ENCODE assay signal across 22 cellular contexts in the genomic region with DNA sequence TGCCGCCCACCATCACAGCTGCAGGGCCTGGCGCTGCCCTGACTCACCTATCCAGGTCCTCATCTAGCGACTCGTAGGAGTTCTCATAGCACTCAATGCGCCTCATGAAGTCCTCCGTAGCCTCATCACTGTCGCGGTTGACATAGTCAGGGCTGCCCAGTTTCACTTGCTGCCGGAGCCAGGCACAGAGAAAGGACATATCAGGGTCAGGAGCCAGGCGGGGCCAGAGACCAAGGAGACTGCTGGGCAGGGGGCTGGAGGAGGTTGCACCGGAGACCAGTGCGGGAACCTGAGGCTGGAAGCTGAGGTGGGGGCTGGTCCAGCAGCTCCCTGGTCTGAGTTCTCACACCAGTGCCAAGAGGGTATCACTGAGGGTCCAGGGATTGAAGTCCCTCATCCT. TPM values are rescaled to one million over a fixed set of nuclear protein-coding genes. Genes with fewer than 3 reads are reported as not detected.
"Had no signal": no experiment of that assay in that cellular context is flagged by ENCODE, and none has a peak within 500 bp of the region (broad histone marks: within the 10 kb centered on the region; RNA-seq: fewer than 3 reads in every experiment).

No MANE protein-coding gene starts in this region.

- DNase-seq: effector memory CD4-positive, alpha-beta T cell; esophagus squamous epithelium; foreskin fibroblast; glutamatergic neuron; immature natural killer cell; left cardiac atrium; left ventricle myocardium superior; mesendoderm; naive B cell; sigmoid colon; stimulated activated CD4-positive, alpha-beta T cell treated with anti-CD3 and anti-CD28 coated beads, Interleukin-2, amount 100 ng/mL, for 24 hours; stimulated activated CD4-positive, alpha-beta T cell treated with anti-CD3 and anti-CD28 coated beads, Interleukin-4, amount 100 ng/mL, for 4 hours; stimulated activated naive CD8-positive, alpha-beta T cell treated with anti-CD3 and anti-CD28 coated beads, Interleukin-15, Interleukin-2, amounts not matched to agents 100 U/mL and 50 U/mL, for 24 hours; tibial artery; upper lobe of left lung; uterus had no signal

- H3K4me1 Mint-ChIP-seq: immature natural killer cell, naive B cell had no signal

- H3K9me3 Mint-ChIP-seq: immature natural killer cell had no signal

- H3K36me3 Mint-ChIP-seq: immature natural killer cell had no signal

- H3K4me3 Mint-ChIP-seq: immature natural killer cell, naive B cell had no signal

- H3K9me3 ChIP-seq: esophagus squamous epithelium, gastroesophageal sphincter, neutrophil, sigmoid colon, tibial artery, upper lobe of left lung, uterus had no signal

- H3K27me3 ChIP-seq: esophagus squamous epithelium, gastroesophageal sphincter, neutrophil, sigmoid colon, tibial artery, upper lobe of left lung, uterus had no signal

- H3K36me3 ChIP-seq: uterus had no signal

- H3K4me1 ChIP-seq: gastroesophageal sphincter, sigmoid colon, tibial artery, uterus had no signal

- H3K27ac Mint-ChIP-seq: immature natural killer cell had no signal

- H3K4me3 ChIP-seq: esophagus squamous epithelium, gastroesophageal sphincter, lung, sigmoid colon, skin epidermis, tibial artery, upper lobe of left lung, uterus had no signal

- ATAC-seq: gastroesophageal sphincter; left cardiac atrium; left ventricle myocardium superior; stimulated activated naive CD8-positive, alpha-beta T cell treated with anti-CD3 and anti-CD28 coated beads, Interleukin-15, Interleukin-2, amounts not matched to agents 100 U/mL and 50 U/mL, for 24 hours had no signal

- H3K27ac ChIP-seq: esophagus squamous epithelium, gastroesophageal sphincter, neutrophil, sigmoid colon, skin epidermis, tibial artery, upper lobe of left lung, uterus had no signal

- FAIRE-seq: keratinocyte had no signal

RNA-seq across cellular contexts. Expression of a gene that starts 25.1 kb away (rescaled TPM):
- total RNA-seq: left cardiac atrium, sigmoid colon, temporal lobe, upper lobe of left lung had no signal
- polyA plus RNA-seq: immature natural killer cell had no signal

RNA-seq across cellular contexts. Expression of a gene that starts 56.7 kb away (rescaled TPM):
- polyA plus RNA-seq: immature natural killer cell had no signal
